ENCODE assay signal across 9 cellular contexts in the genomic region with DNA sequence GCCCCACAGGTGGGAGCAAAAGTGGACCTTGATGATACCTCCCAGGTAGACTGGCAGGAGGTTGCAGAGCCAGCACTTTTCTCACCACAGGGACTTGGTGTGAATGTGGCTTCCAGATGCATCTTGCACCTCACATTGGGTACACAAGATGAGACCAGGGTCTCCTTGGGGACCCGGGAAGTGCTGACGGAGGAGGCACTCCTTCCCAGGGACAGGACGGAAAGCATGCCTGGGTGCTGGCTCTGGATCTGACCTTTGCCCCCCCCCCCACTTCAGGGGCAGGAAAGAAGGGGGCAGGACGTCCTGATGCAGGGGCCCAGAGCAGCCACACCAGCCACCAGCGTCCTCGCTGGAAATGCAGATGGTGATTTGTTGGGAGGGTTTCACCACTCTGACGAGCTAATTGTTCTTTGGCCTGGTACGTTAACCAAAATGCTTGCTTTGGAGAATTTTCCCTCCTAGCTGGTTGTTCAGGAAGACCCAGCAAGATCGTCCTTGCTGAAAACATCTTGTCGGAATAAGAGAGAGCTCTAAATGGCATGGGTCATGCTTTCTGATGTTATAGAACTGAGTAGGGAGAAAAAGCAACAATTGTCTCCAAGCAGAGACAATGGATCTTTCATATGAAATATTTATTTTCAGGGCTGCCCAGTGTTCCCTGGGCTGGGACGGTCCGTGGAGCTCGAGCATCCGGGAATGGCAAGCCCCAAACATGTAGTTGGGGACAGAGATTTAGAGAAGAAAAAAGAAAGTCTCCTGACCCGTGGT.
DNase-seq lines count a peak whose midpoint lies in the region; ATAC-seq and TF ChIP-seq lines count a peak whose summit lies in the region.
"Had no signal": no experiment of that assay in that cellular context is flagged by ENCODE, and none has a peak within 500 bp of the region (broad histone marks: within the 10 kb centered on the region; RNA-seq: fewer than 3 reads in every experiment).

No MANE protein-coding gene starts in this region.

- H3K9me3 ChIP-seq in adrenal gland (replicated peaks in 1 of 3) = no peaks in the 10 kb centered on the region

- peak overlapping the region; percentile 80 to 98 (median 97) for H3K27ac ChIP-seq in adrenal gland

- H3K27me3 ChIP-seq in adrenal gland = no peaks in the 10 kb centered on the region

- ATAC-seq in Right ventricle myocardium superior (ENCODE audit: poor library complexity) = no peak
- no peak for ATAC-seq in sciatic nerve
- no peak for ATAC-seq in GM21381 (IDR thresholded peaks at IDR 0.05; ENCODE audit: unreplicated experiment)
- no peak for ATAC-seq in HG02970 (IDR thresholded peaks at IDR 0.05; ENCODE audit: low FRiP score, unreplicated experiment)

- H3K4me3 ChIP-seq in adrenal gland = peak overlapping the region in 1 of 4 donors; percentile 58

- WGBS in adrenal gland, 4 donors = 11 to 23% (median 16%) methylated on average over 12 to 15 of the region's 15 CpGs

- TF ChIP-seq CTCF in adrenal gland (IDR thresholded peaks at IDR 0.05) = no peak

- TF ChIP-seq POLR2A in adrenal gland (IDR thresholded peaks at IDR 0.05) = no peak

- peaks cover 0 to 7% of the 10 kb centered on the region in 2 donors for H3K36me3 ChIP-seq in adrenal gland (replicated peaks in 1 of 2)

- intact Hi-C loops in adrenal gland (cut with DNase I) = loop anchor here (5.0 to 10.0 kb wide), 2 partner anchors 36 to 61 kb away; no protein-coding TSS in a partner anchor
- intact Hi-C loops in Right ventricle myocardium superior (cut with DNase I) = loop anchor here (5.0 to 10.0 kb wide), 2 partner anchors 36 to 71 kb away; no protein-coding TSS in a partner anchor
- intact Hi-C loops in sciatic nerve (cut with DNase I) = loop anchor here (5.0 kb wide), 1 partner anchor 64 kb away; no protein-coding TSS in a partner anchor

- peaks cover 57 to 63% of the 10 kb centered on the region in 2 donors for H3K4me1 ChIP-seq in adrenal gland (replicated peaks in 1 of 2)

- DNase-seq in Caki2 (ENCODE audit: low read depth) (peak; percentile 69), adrenal gland (peak in 6 of 7 donors; percentile 8 to 54 (median 26)), Right ventricle myocardium superior (peak; percentile 42), sciatic nerve (ENCODE audit: low spot score) (peak; percentile 64), NCI-H446 (lab: John Stamatoyannopoulos, UW) (no peak), H4 (ENCODE audit: low spot score) (no peak)
- DNase-seq: activated naive CD8-positive, alpha-beta T cell treated with anti-CD3 and anti-CD28 coated beads, Interleukin-2, amount 10 ng/mL, durations not matched to agents 7 days and 5 days had no signal

- in situ Hi-C loops in Caki2 (cut with HindIII; ENCODE audit: low pct_unique_long_range_greater_than_20kb, low sequenced_read_pairs) = no loop called here

Comparison
In these comparisons a context has a peak if more than half of its experiments do, and no peak if none do; other contexts are left out.
1. DNase-seq: peak in Caki2 (single experiment), adrenal gland (6 of 7), Right ventricle myocardium superior (single experiment) and sciatic nerve (single experiment); none in NCI-H446 (0 of 2) and H4 (single experiment).